ENCODE assay signal across 13 cellular contexts in genomic region chr16:89261691-89262563, GRCh38. TPM values are rescaled to one million over a fixed set of nuclear protein-coding genes. Genes with fewer than 3 reads are reported as not detected.
DNase-seq lines count a peak whose midpoint lies in the region; ATAC-seq and TF ChIP-seq lines count a peak whose summit lies in the region.
"Had no signal": no experiment of that assay in that cellular context is flagged by ENCODE, and none has a peak within 500 bp of the region (broad histone marks: within the 10 kb centered on the region; RNA-seq: fewer than 3 reads in every experiment).

No MANE protein-coding gene starts in this region.

- H3K4me3 ChIP-seq in fibroblast of the aortic adventitia (ENCODE audit: low read depth, low read length): no peak overlapping the region

- no peak for ATAC-seq in CD4-positive, alpha-beta T cell (ENCODE audit: poor library complexity)
- ATAC-seq in sciatic nerve (peak; percentile 23), HG02763 (IDR thresholded peaks at IDR 0.05; ENCODE audit: unreplicated experiment) (no peak)
- ATAC-seq: activated T-helper 17 cell treated with anti-CD3 and anti-CD28 coated beads, Interleukin-2, amount 50 U/mL, for 72 hours; left colon had no signal

- H3K4me1 Mint-ChIP-seq in CD4-positive, alpha-beta T cell (ENCODE audit: low read depth): peaks cover 9% of the 10 kb centered on the region

- DNase-seq in CD4-positive, alpha-beta T cell: no peak
- peak; percentile 76 for DNase-seq in RPMI7951 (ENCODE audit: low read depth)
- peak; percentile 34 for DNase-seq in fibroblast of the aortic adventitia (ENCODE audit: low read depth)
- DNase-seq in sciatic nerve (ENCODE audit: low spot score): no peak
- DNase-seq in cerebellar cortex (ENCODE audit: low spot score): no peak
- no peak for DNase-seq in HEK293T (ENCODE audit: extremely low spot score)
- DNase-seq: left colon; NCI-H1092; NCI-H446 treated with DMSO at 0.1 percent for 48 hours; occipital lobe; stimulated activated CD4-positive, alpha-beta T cell treated with anti-CD3 and anti-CD28 coated beads, Interleukin-2, amount 100 ng/mL, for 48 hours had no signal

- no peaks in the 10 kb centered on the region for H3K9me3 Mint-ChIP-seq in CD4-positive, alpha-beta T cell
- H3K9me3 Mint-ChIP-seq: activated T-helper 17 cell treated with anti-CD3 and anti-CD28 coated beads, Interleukin-2, amount 50 U/mL, for 72 hours had no signal

- CTCF ChIA-PET in CD4-positive, alpha-beta T cell (lab: Charles Lee): no interaction called here
- CTCF ChIA-PET in HEK293T (lab: Yijun Ruan, JAX): no interaction called here

- no peak overlapping the region for H3K27ac ChIP-seq in CD4-positive, alpha-beta T cell (ENCODE audit: low read depth, low read length)

- peak overlapping the region; percentile 10 for H3K27ac Mint-ChIP-seq in CD4-positive, alpha-beta T cell
- H3K27ac Mint-ChIP-seq: activated T-helper 17 cell treated with anti-CD3 and anti-CD28 coated beads, Interleukin-2, amount 50 U/mL, for 72 hours had no signal

- intact Hi-C loops in CD4-positive, alpha-beta T cell (cut with DNase I, micrococcal nuclease): no loop called here
- intact Hi-C loops in sciatic nerve (cut with DNase I): no loop called here

- TF ChIP-seq CTCF in CD4-positive, alpha-beta T cell (IDR thresholded peaks at IDR 0.05): no peak
- TF ChIP-seq CTCF in fibroblast of the aortic adventitia (IDR thresholded peaks at IDR 0.05; ENCODE audit: insufficient read depth, low read length): no peak

- H3K27me3 ChIP-seq in CD4-positive, alpha-beta T cell (ENCODE audit: control insufficient read depth, insufficient read depth, low read length): peaks cover 6% of the 10 kb centered on the region

- no peak overlapping the region for H3K4me3 Mint-ChIP-seq in CD4-positive, alpha-beta T cell
- H3K4me3 Mint-ChIP-seq: activated T-helper 17 cell treated with anti-CD3 and anti-CD28 coated beads, Interleukin-2, amount 50 U/mL, for 72 hours had no signal

- H3K27me3 Mint-ChIP-seq in CD4-positive, alpha-beta T cell: peaks cover 7% of the 10 kb centered on the region

- no peaks in the 10 kb centered on the region for H3K9me3 ChIP-seq in CD4-positive, alpha-beta T cell (ENCODE audit: control insufficient read depth, low read length)

- POLR2A ChIA-PET in CD4-positive, alpha-beta T cell (lab: Charles Lee): no interaction called here
- POLR2A ChIA-PET in HEK293T (lab: Yijun Ruan, JAX): no interaction called here

- no peaks in the 10 kb centered on the region for H3K36me3 Mint-ChIP-seq in CD4-positive, alpha-beta T cell (ENCODE audit: low read depth)

TF ChIP-seq in HEK293T, 16 proteins besides CTCF, POLR2A, EP300 and RAD21:
- TF ChIP-seq NFRKB (IDR thresholded peaks at IDR 0.05): no peak

RNA-seq across cellular contexts. Expression of gene ZNF778, which starts 44.4 kb away (rescaled TPM):
- 1 to 10 TPM; 4.0 to 6.7 TPM for total RNA-seq in CD4-positive, alpha-beta T cell
- 8.1 and 9.9 TPM in 2 replicates for total RNA-seq in RPMI7951 (2014; rRNA removed; shearing (Covaris generic))
- total RNA-seq in fibroblast of the aortic adventitia (ENCODE audit: low replicate concordance) (8.0 and 13.8 TPM in 2 replicates), sciatic nerve (9.8 TPM)

Comparison
In these comparisons a context has a peak if more than half of its experiments do, and no peak if none do; other contexts are left out.
1. DNase-seq: peak in RPMI7951 (single experiment) and fibroblast of the aortic adventitia (single experiment); none in CD4-positive, alpha-beta T cell (0 of 10), sciatic nerve (single experiment), cerebellar cortex (single experiment) and HEK293T (single experiment).